ENCODE assay signal across 15 cellular contexts in the genomic region with DNA sequence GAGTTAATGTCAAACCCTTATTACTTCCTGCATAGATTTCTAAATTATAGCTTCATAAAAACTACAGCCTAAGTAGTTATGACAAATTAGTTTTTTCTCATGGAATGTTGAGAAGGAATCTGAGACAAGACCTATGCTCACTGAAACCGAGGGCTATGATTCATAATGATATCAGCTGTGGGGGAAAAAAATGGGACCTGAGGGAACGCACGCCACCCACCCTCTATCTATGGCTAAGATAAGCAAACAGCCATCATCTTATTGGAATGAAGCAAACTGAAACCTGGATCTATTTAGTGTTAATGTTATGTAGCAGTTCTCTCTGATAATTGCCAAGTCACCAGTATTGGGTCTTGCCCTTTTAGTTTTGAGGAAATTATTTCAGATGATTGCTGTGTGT.
DNase-seq lines count a peak whose midpoint lies in the region; ATAC-seq, FAIRE-seq and TF ChIP-seq lines count a peak whose summit lies in the region.
"Had no signal": no experiment of that assay in that cellular context is flagged by ENCODE, and none has a peak within 500 bp of the region (broad histone marks: within the 10 kb centered on the region; RNA-seq: fewer than 3 reads in every experiment).

No MANE protein-coding gene starts in this region.

- H3K27ac ChIP-seq in A673 (ENCODE audit: low read depth, low read length, poor library complexity, severe bottlenecking): no peak overlapping the region

- no peak overlapping the region for H3K4me3 ChIP-seq in A673 (ENCODE audit: low read depth, low read length, poor library complexity, severe bottlenecking)

- H3K9me3 ChIP-seq in A673 (ENCODE audit: low read depth, low read length, poor library complexity, severe bottlenecking): no peaks in the 10 kb centered on the region

- no peak for TF ChIP-seq CTCF in A673 (conservative IDR thresholded peaks at IDR 0.05; ENCODE audit: low read depth, low read length)

- H3K27me3 ChIP-seq in A673 (replicated peaks; ENCODE audit: insufficient read depth, low read depth, low read length, poor library complexity): no peaks in the 10 kb centered on the region

- intact Hi-C loops in A673 (cut with micrococcal nuclease; ENCODE audit: unreplicated experiment): no loop called here

- no TSS peak for BruUV-seq in A673 (replicated peaks; lab: Mats Ljungman, UMichigan)

- no peaks in the 10 kb centered on the region for H3K36me3 ChIP-seq in A673 (ENCODE audit: insufficient read depth, low read length, poor library complexity, severe bottlenecking)

- CTCF ChIA-PET in A673 (lab: Charles Lee): no interaction called here

- peak; percentile 62 for FAIRE-seq in HTR-8/SVneo (lab: Jason Lieb, UNC)

- DNase-seq in A673 (ENCODE audit: low spot score): peak; percentile 25
- peak; percentile 45 for DNase-seq in HTR-8/SVneo (ENCODE audit: insufficient read length, low spot score)
- peak; percentile 88 for DNase-seq in amniotic stem cell (lab: John Stamatoyannopoulos, UW)
- peak; percentile 55 for DNase-seq in islet precursor cell
- no peak for DNase-seq in GDM1 (lab: John Stamatoyannopoulos, UW)
- DNase-seq: ACHN; activated CD4-positive, alpha-beta T cell treated with anti-CD3 and anti-CD28 coated beads, Interleukin-2, amount 50 U/mL, for 4 hours; activated naive CD4-positive, alpha-beta T cell treated with anti-CD3 and anti-CD28 coated beads, Interleukin-2, amount 50 U/mL, for 16 hours; effector memory CD8-positive, alpha-beta T cell; GF-D8; naive thymus-derived CD4-positive, alpha-beta T cell; stimulated activated CD4-positive, alpha-beta T cell treated with anti-CD3 and anti-CD28 coated beads, Interleukin-15, amount 100 ng/mL, for 24 hours had no signal

- H3K4me1 ChIP-seq in A673 (ENCODE audit: insufficient read depth, low read length, poor library complexity, severe bottlenecking): no peaks in the 10 kb centered on the region

- POLR2A ChIA-PET in A673 (lab: Charles Lee; ENCODE audit: low non-redundant PET): no interaction called here

- ATAC-seq in HG03139 (IDR thresholded peaks at IDR 0.05; ENCODE audit: unreplicated experiment) (no peak), HG02798 (IDR thresholded peaks at IDR 0.05; ENCODE audit: poor library complexity, unreplicated experiment) (no peak), GM21619 (IDR thresholded peaks at IDR 0.05; ENCODE audit: unreplicated experiment) (no peak)
- ATAC-seq: effector memory CD8-positive, alpha-beta T cell; naive thymus-derived CD4-positive, alpha-beta T cell had no signal
